31 cellular contexts compared by ENCODE assay signal in genomic region chr2:97722227-97722626, GRCh38. TPM values are rescaled to one million over a fixed set of nuclear protein-coding genes. Genes with fewer than 3 reads are reported as not detected.
A peak's percentile ranks its signal among the peaks of the same experiment; 100 is the strongest.
DNase-seq lines count a peak whose midpoint lies in the region; ATAC-seq and TF ChIP-seq lines count a peak whose summit lies in the region.
"Had no signal": no experiment of that assay in that cellular context is flagged by ENCODE, and none has a peak within 500 bp of the region (broad histone marks: within the 10 kb centered on the region; RNA-seq: fewer than 3 reads in every experiment).

No MANE protein-coding gene starts in this region.

- H3K4me1 ChIP-seq in DND-41 (ENCODE audit: insufficient read depth, low read length) = peaks cover 28% of the 10 kb centered on the region
- H3K4me1 ChIP-seq in trophoblast cell (ENCODE audit: control insufficient read depth in 1 of 2, insufficient read depth in 2 of 2, low read length in 2 of 2) = peaks cover 4% of the 10 kb centered on the region in 2 experiments
- H3K4me1 ChIP-seq: A549, breast epithelium, foreskin keratinocyte, prostate gland had no signal

- no peak overlapping the region for H2AK5ac ChIP-seq in trophoblast cell (ENCODE audit: low read length)

- H3K18ac ChIP-seq in trophoblast cell (ENCODE audit: low read length) = no peak overlapping the region

- peaks cover 12 to 54% of the 10 kb centered on the region in 2 donors for H3K36me3 Mint-ChIP-seq in activated T-cell treated with anti-CD3 and anti-CD28 coated beads, Interleukin-2, amount 50 U/mL, for 72 hours (ENCODE audit: insufficient read depth in 2 of 2)
- no peaks in the 10 kb centered on the region for H3K36me3 Mint-ChIP-seq in Calu3 (ENCODE audit: insufficient read depth, unreplicated experiment)

- TF ChIP-seq CTCF in DND-41 (IDR thresholded peaks at IDR 0.05; ENCODE audit: borderline replicate concordance, extremely low read depth, low read length, poor library complexity, severe bottlenecking) (no peak), choroid plexus epithelial cell (conservative IDR thresholded peaks at IDR 0.05; ENCODE audit: low read depth, low read length) (no peak), Calu3 (IDR thresholded peaks at IDR 0.05; ENCODE audit: unreplicated experiment) (no peak)

- H2BK12ac ChIP-seq in trophoblast cell (ENCODE audit: low read length) = no peak overlapping the region

- no TSS peak for BruUV-seq in Calu3 (replicated peaks; lab: Mats Ljungman, UMichigan)

- no peak overlapping the region for H3K4ac ChIP-seq in trophoblast cell (ENCODE audit: low read depth, low read length)

- no peak overlapping the region for H2BK120ac ChIP-seq in trophoblast cell (ENCODE audit: insufficient read depth, low read length, poor library complexity)

- H2AFZ ChIP-seq in DND-41 (ENCODE audit: low read depth, low read length) (no peak overlapping the region), trophoblast cell (ENCODE audit: insufficient read depth, low read length, poor library complexity) (no peak overlapping the region)

- no peak overlapping the region for H3K9ac ChIP-seq in DND-41 (ENCODE audit: low read depth, low read length)
- H3K9ac ChIP-seq in trophoblast cell (ENCODE audit: low read length) = no peak overlapping the region

- H4K91ac ChIP-seq in trophoblast cell (ENCODE audit: low read depth, low read length) = no peak overlapping the region

- H3K4me3 Mint-ChIP-seq in activated T-cell treated with anti-CD3 and anti-CD28 coated beads, Interleukin-2, amount 50 U/mL, for 72 hours = no peak overlapping the region
- H3K4me3 Mint-ChIP-seq in Calu3 (ENCODE audit: low read depth, unreplicated experiment) = no peak overlapping the region
- H3K4me3 Mint-ChIP-seq: activated CD4-positive, alpha-beta T cell treated with anti-CD3 and anti-CD28 coated beads, Interleukin-2, amount 10 ng/mL, durations not matched to agents 24 days and 14 days had no signal

- peaks cover 65% of the 10 kb centered on the region for H4K20me1 ChIP-seq in DND-41 (ENCODE audit: insufficient read depth, low read length)

- no peak for ATAC-seq in activated T-cell treated with anti-CD3 and anti-CD28 coated beads, Interleukin-2, amount 50 U/mL, for 72 hours (replicated peaks in 1 of 2)
- ATAC-seq in DND-41 (ENCODE audit: insufficient read depth, low read depth) = no peak
- no peak for ATAC-seq in HG02973 (IDR thresholded peaks at IDR 0.05; ENCODE audit: unreplicated experiment)
- no peak for ATAC-seq in HG03432 (IDR thresholded peaks at IDR 0.05; ENCODE audit: unreplicated experiment)
- ATAC-seq: A549; foreskin keratinocyte; HCT116; heart left ventricle; sciatic nerve; stimulated activated naive CD8-positive, alpha-beta T cell treated with anti-CD3 and anti-CD28 coated beads, Interleukin-15, Interleukin-2, amounts not matched to agents 100 U/mL and 50 U/mL, for 24 hours had no signal

- no CpG with 5 or more reads among the region's 6 CpGs for WGBS in trophoblast cell (ENCODE audit: extremely low coverage, insufficient coverage, insufficient read length)

- H3K23ac ChIP-seq in trophoblast cell (ENCODE audit: low read length) = no peak overlapping the region

- H3K4me2 ChIP-seq in DND-41 (ENCODE audit: insufficient read depth, low read length) (no peak overlapping the region), trophoblast cell (ENCODE audit: low read length) (no peak overlapping the region)
- H3K4me2 ChIP-seq: A549 had no signal

- H2BK5ac ChIP-seq in trophoblast cell (ENCODE audit: low read depth, low read length, poor library complexity) = no peak overlapping the region

- H3K27me3 ChIP-seq in DND-41 (ENCODE audit: insufficient read depth, low read length, poor library complexity) (no peaks in the 10 kb centered on the region), trophoblast cell (ENCODE audit: insufficient read depth, low read length) (no peaks in the 10 kb centered on the region)
- H3K27me3 ChIP-seq: heart left ventricle had no signal

- intact Hi-C loops in Calu3 (cut with micrococcal nuclease; ENCODE audit: unreplicated experiment) = no loop called here

- peaks cover 0 to 1% of the 10 kb centered on the region in 2 donors for H3K9me3 Mint-ChIP-seq in activated T-cell treated with anti-CD3 and anti-CD28 coated beads, Interleukin-2, amount 50 U/mL, for 72 hours
- H3K9me3 Mint-ChIP-seq in Calu3 (ENCODE audit: low read depth, unreplicated experiment) = no peaks in the 10 kb centered on the region

- H3K14ac ChIP-seq in trophoblast cell (ENCODE audit: low read length) = no peak overlapping the region

- peaks cover 81% of the 10 kb centered on the region for H3K4me1 Mint-ChIP-seq in activated T-cell treated with anti-CD3 and anti-CD28 coated beads, Interleukin-2, amount 50 U/mL, for 72 hours (ENCODE audit: low read depth)
- no peaks in the 10 kb centered on the region for H3K4me1 Mint-ChIP-seq in Calu3 (ENCODE audit: low read depth, unreplicated experiment)

- no peak for DNase-seq in activated T-cell treated with anti-CD3 and anti-CD28 coated beads, Interleukin-2, amount 50 U/mL, for 72 hours
- DNase-seq in activated T-cell treated with anti-CD3 and anti-CD28 coated beads, Interleukin-2, amount 50 U/mL, for 1 hour = no peak
- DNase-seq in DND-41 (no peak), choroid plexus epithelial cell (ENCODE audit: low read depth) (peak; percentile 20), trophoblast cell (peak; percentile 70 to 91), Calu3 (no peak)
- DNase-seq: activated CD4-positive, alpha-beta T cell treated with anti-CD3 and anti-CD28 coated beads, Interleukin-2, amount 10 ng/mL, durations not matched to agents 24 days and 14 days; activated CD8-positive, alpha-beta memory T cell treated with anti-CD3 and anti-CD28 coated beads, Interleukin-2, amount 50 U/mL, for 4 hours; activated effector memory CD4-positive, alpha-beta T cell treated with anti-CD3 and anti-CD28 coated beads, Interleukin-2, amount 50 U/mL, for 16 hours; AML-193; amniotic stem cell; COR-L47; foreskin keratinocyte; GF-D8; NCI-H1417 treated with DMSO at 0.1 percent for 48 hours; NCI-H2081; NCI-H2227 treated with DMSO at 0.1 percent for 48 hours; NCI-H69; stimulated activated CD4-positive, alpha-beta T cell treated with anti-CD3 and anti-CD28 coated beads, Interleukin-15, amount 100 ng/mL, for 24 hours; stimulated activated naive CD8-positive, alpha-beta T cell treated with anti-CD3 and anti-CD28 coated beads, Interleukin-15, Interleukin-2, amounts not matched to agents 100 U/mL and 50 U/mL, for 24 hours; T1000 had no signal

- CTCF ChIA-PET in Calu3 (lab: Charles Lee) = no interaction called here

- H3K27ac Mint-ChIP-seq in activated T-cell treated with anti-CD3 and anti-CD28 coated beads, Interleukin-2, amount 50 U/mL, for 72 hours = peak overlapping the region; percentile 85
- H3K27ac Mint-ChIP-seq in Calu3 (ENCODE audit: unreplicated experiment) = no peak overlapping the region

- no peak overlapping the region for H3K4me3 ChIP-seq in DND-41 (ENCODE audit: low read depth in 1 of 2, low read length in 2 of 2)
- no peak overlapping the region for H3K4me3 ChIP-seq in choroid plexus epithelial cell (ENCODE audit: low read depth, low read length)
- H3K4me3 ChIP-seq in trophoblast cell (ENCODE audit: low read depth, low read length) = no peak overlapping the region
- H3K4me3 ChIP-seq: A549, breast epithelium, coronary artery, heart left ventricle, prostate gland had no signal

- H3K36me3 ChIP-seq in DND-41 (ENCODE audit: insufficient read depth, low read length) (peaks cover 84% of the 10 kb centered on the region), trophoblast cell (ENCODE audit: control insufficient read depth in 1 of 2, insufficient read depth in 2 of 2, low read length in 2 of 2) (no peaks in the 10 kb centered on the region)
- H3K36me3 ChIP-seq: breast epithelium, heart left ventricle, prostate gland had no signal

- H4K8ac ChIP-seq in trophoblast cell (ENCODE audit: low read depth, low read length) = no peak overlapping the region

- H4K12ac ChIP-seq in trophoblast cell (ENCODE audit: low read depth, low read length) = no peak overlapping the region

- H3K79me1 ChIP-seq in trophoblast cell (ENCODE audit: low read length) = no peaks in the 10 kb centered on the region

- H3K79me2 ChIP-seq in DND-41 (ENCODE audit: insufficient read depth, low read length) = peaks cover 98% of the 10 kb centered on the region
- H3K79me2 ChIP-seq in trophoblast cell (ENCODE audit: control insufficient read depth, insufficient read depth, low read length, poor library complexity) = no peaks in the 10 kb centered on the region

- peak overlapping the region; percentile 6; the same call in 1 of the 2 replicates for H3K27ac ChIP-seq in DND-41 (ENCODE audit: low read length)
- no peak overlapping the region for H3K27ac ChIP-seq in trophoblast cell (ENCODE audit: low read depth, low read length)
- H3K27ac ChIP-seq: A549, breast epithelium, coronary artery, foreskin keratinocyte, heart left ventricle, prostate gland had no signal

- H3K9me3 ChIP-seq in DND-41 (ENCODE audit: insufficient read depth, low read length, severe bottlenecking) = no peaks in the 10 kb centered on the region
- peaks cover 2% of the 10 kb centered on the region for H3K9me3 ChIP-seq in trophoblast cell (ENCODE audit: insufficient read depth, low read depth, low read length)
- H3K9me3 ChIP-seq: A549, prostate gland had no signal

- H3K27me3 Mint-ChIP-seq in activated T-cell treated with anti-CD3 and anti-CD28 coated beads, Interleukin-2, amount 50 U/mL, for 72 hours (ENCODE audit: low read depth) = no peaks in the 10 kb centered on the region
- H3K27me3 Mint-ChIP-seq in Calu3 (ENCODE audit: unreplicated experiment) = peaks cover 37% of the 10 kb centered on the region
- H3K27me3 Mint-ChIP-seq: activated CD4-positive, alpha-beta T cell treated with anti-CD3 and anti-CD28 coated beads, Interleukin-2, amount 10 ng/mL, durations not matched to agents 24 days and 14 days had no signal

RNA-seq across cellular contexts. Expression of gene ZAP70, which starts 8.9 kb away (rescaled TPM):
- 100 to 1,000 TPM; 164 to 190 TPM for total RNA-seq in activated T-cell treated with anti-CD3 and anti-CD28 coated beads, Interleukin-2, amount 50 U/mL, for 72 hours
- 3.2 and 3.3 TPM in 2 replicates for polyA plus RNA-seq in trophoblast cell (2013)
- total RNA-seq in Calu3 (2022) = not detected in 2 replicates
- total RNA-seq: foreskin keratinocyte, lung microvascular endothelial cell had no signal

RNA-seq across cellular contexts. Expression of gene C2orf92, which starts 52.7 kb away (rescaled TPM):
- 10 to 100 TPM; 15.2 to 18.0 TPM for total RNA-seq in activated T-cell treated with anti-CD3 and anti-CD28 coated beads, Interleukin-2, amount 50 U/mL, for 72 hours
- polyA plus RNA-seq in trophoblast cell (2013) = 4.4 TPM in 2 replicates
- total RNA-seq in Calu3 (2022) = 6.9 and 8.4 TPM in 2 replicates

RNA-seq across cellular contexts. Expression of gene ACTR1B, which starts 58.4 kb away (rescaled TPM):
- total RNA-seq in activated T-cell treated with anti-CD3 and anti-CD28 coated beads, Interleukin-2, amount 50 U/mL, for 72 hours = 100 to 1,000 TPM; 123 to 129 TPM
- 40.9 and 41.1 TPM in 2 replicates for polyA plus RNA-seq in trophoblast cell (2013)
- 48.7 and 49.1 TPM in 2 replicates for total RNA-seq in Calu3 (2022)

Comparison
In these comparisons a context has a peak if more than half of its experiments do, and no peak if none do; other contexts are left out.
1. DNase-seq: peak in choroid plexus epithelial cell (single experiment) and trophoblast cell (2 of 2); none in activated T-cell treated with anti-CD3 and anti-CD28 coated beads, Interleukin-2, amount 50 U/mL, for 72 hours (0 of 2), activated T-cell treated with anti-CD3 and anti-CD28 coated beads, Interleukin-2, amount 50 U/mL, for 1 hour (single experiment), DND-41 (single experiment) and Calu3 (single experiment).
2. RNA of gene ZAP70, which starts 8.9 kb away (total RNA-seq): 164 to 190 TPM in activated T-cell treated with anti-CD3 and anti-CD28 coated beads, Interleukin-2, amount 50 U/mL, for 72 hours; not detected in Calu3; every median in the first group is over 100 times any median in the second.